ENCODE assay signal across 26 cellular contexts in the genomic region with DNA sequence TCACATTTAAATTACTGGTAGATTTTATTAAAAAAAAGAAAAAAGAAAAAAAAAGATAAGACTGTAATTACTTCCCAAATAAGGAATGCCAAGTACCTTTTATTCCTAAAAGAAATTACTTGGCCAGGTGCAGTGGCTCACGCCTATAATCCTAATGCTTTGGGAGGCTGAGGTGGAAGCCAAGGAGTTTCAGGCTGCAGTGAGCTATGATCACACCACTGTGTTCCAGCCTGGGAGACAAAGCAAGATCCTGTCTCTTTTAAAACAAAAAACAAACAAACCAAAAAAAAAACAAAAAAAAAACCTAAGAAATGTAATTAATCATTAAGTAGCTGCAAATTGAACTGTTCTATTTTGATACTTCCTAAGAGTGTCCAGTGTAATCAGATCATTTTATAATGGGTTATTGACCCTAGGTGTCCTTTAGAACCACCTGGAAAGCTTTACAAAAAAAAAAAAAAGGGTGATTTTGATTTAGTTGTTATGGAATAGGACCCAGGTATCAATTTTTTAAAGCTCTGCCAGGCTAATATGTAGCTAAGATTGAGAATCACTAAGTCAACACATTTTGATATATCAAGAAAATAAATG.
"Had no signal": no experiment of that assay in that cellular context is flagged by ENCODE, and none has a peak within 500 bp of the region (broad histone marks: within the 10 kb centered on the region; RNA-seq: fewer than 3 reads in every experiment).

No MANE protein-coding gene starts in this region.

- H3K27me3 Mint-ChIP-seq: activated CD8-positive, alpha-beta memory T cell treated with anti-CD3 and anti-CD28 coated beads, Interleukin-2, amount 10 ng/mL, durations not matched to agents 7 days and 5 days; activated naive CD4-positive, alpha-beta T cell treated with anti-CD3 and anti-CD28 coated beads, Interleukin-2, amount 50 U/mL, for 24 hours; activated naive CD8-positive, alpha-beta T cell treated with anti-CD3 and anti-CD28 coated beads, Interleukin-2, amount 50 U/mL, for 24 hours; effector memory CD8-positive, alpha-beta T cell; naive thymus-derived CD8-positive, alpha-beta T cell; T-helper 17 cell had no signal

- H3K9me3 Mint-ChIP-seq: activated naive CD4-positive, alpha-beta T cell treated with anti-CD3 and anti-CD28 coated beads, Interleukin-2, amount 50 U/mL, for 24 hours; activated naive CD8-positive, alpha-beta T cell treated with anti-CD3 and anti-CD28 coated beads, Interleukin-2, amount 50 U/mL, for 24 hours; activated T-helper 2 cell treated with anti-CD3 and anti-CD28 coated beads, Interferon-gamma antibody, Interleukin-2, Interleukin-4, amounts not matched to agents 10 μg/mL and 5 μg/mL and 100 μg/mL, durations not matched to agents 14 hours and 24 hours and 36 hours; effector memory CD8-positive, alpha-beta T cell; immature natural killer cell; mesothelial cell of epicardium; naive thymus-derived CD8-positive, alpha-beta T cell; neural progenitor cell; WTC11 had no signal

- H3K9ac ChIP-seq: neural progenitor cell had no signal

- H3K4me3 ChIP-seq: gastroesophageal sphincter, neural progenitor cell, right atrium auricular region, tibial nerve had no signal

- H3K27me3 ChIP-seq: gastroesophageal sphincter, neural progenitor cell, right atrium auricular region, tibial nerve had no signal

- H3K4me1 Mint-ChIP-seq: neural progenitor cell, T-helper 17 cell, WTC11 had no signal

- H3K27ac ChIP-seq: neural progenitor cell, right atrium auricular region, tibial nerve had no signal

- H3K4me3 Mint-ChIP-seq: activated CD8-positive, alpha-beta memory T cell treated with anti-CD3 and anti-CD28 coated beads, Interleukin-2, amount 10 ng/mL, durations not matched to agents 7 days and 5 days; activated CD8-positive, alpha-beta T cell treated with anti-CD3 and anti-CD28 coated beads, Interleukin-2, amount 10 ng/mL, durations not matched to agents 7 days and 5 days; activated naive CD4-positive, alpha-beta T cell treated with anti-CD3 and anti-CD28 coated beads, Interleukin-2, amount 50 U/mL, for 24 hours; activated naive CD8-positive, alpha-beta T cell treated with anti-CD3 and anti-CD28 coated beads, Interleukin-2, amount 50 U/mL, for 24 hours; effector memory CD8-positive, alpha-beta T cell; immature natural killer cell; mesothelial cell of epicardium; naive thymus-derived CD8-positive, alpha-beta T cell; neural progenitor cell; T-helper 17 cell; WTC11 had no signal

- H3K27ac Mint-ChIP-seq: activated CD8-positive, alpha-beta memory T cell treated with anti-CD3 and anti-CD28 coated beads, Interleukin-2, amount 10 ng/mL, durations not matched to agents 7 days and 5 days; activated CD8-positive, alpha-beta T cell treated with anti-CD3 and anti-CD28 coated beads, Interleukin-2, amount 10 ng/mL, durations not matched to agents 7 days and 5 days; activated naive CD8-positive, alpha-beta T cell treated with anti-CD3 and anti-CD28 coated beads, Interleukin-2, amount 50 U/mL, for 24 hours; activated T-helper 2 cell treated with anti-CD3 and anti-CD28 coated beads, Interferon-gamma antibody, Interleukin-2, Interleukin-4, amounts not matched to agents 10 μg/mL and 5 μg/mL and 100 μg/mL, durations not matched to agents 14 hours and 24 hours and 36 hours; immature natural killer cell; mesothelial cell of epicardium; neural progenitor cell; T-helper 17 cell; WTC11 had no signal

- H3K4me2 ChIP-seq: neural progenitor cell had no signal

- H3K4me1 ChIP-seq: neural progenitor cell had no signal

- DNase-seq: activated CD4-positive, alpha-beta T cell treated with anti-CD3 and anti-CD28 coated beads for 1 hour; activated CD8-positive, alpha-beta memory T cell treated with anti-CD3 and anti-CD28 coated beads, Interleukin-2, amount 10 ng/mL, durations not matched to agents 7 days and 5 days; activated CD8-positive, alpha-beta T cell treated with anti-CD3 and anti-CD28 coated beads, Interleukin-2, amount 10 ng/mL, durations not matched to agents 7 days and 5 days; activated naive CD8-positive, alpha-beta T cell treated with anti-CD3 and anti-CD28 coated beads, Interleukin-2, amount 50 U/mL, for 24 hours; activated T-cell treated with anti-CD3 and anti-CD28 coated beads, Interleukin-2, amount 50 U/mL, for 48 hours; amygdala; cortex of kidney; effector memory CD8-positive, alpha-beta T cell; head of caudate nucleus; hypothalamus; immature natural killer cell; naive thymus-derived CD8-positive, alpha-beta T cell; occipital lobe; stimulated activated CD4-positive, alpha-beta T cell treated with anti-CD3 and anti-CD28 coated beads, Interleukin-15, amount 100 ng/mL, for 24 hours; stimulated activated CD4-positive, alpha-beta T cell treated with anti-CD3 and anti-CD28 coated beads, Interleukin-2, amount 100 ng/mL, for 24 hours; stimulated activated naive CD4-positive, alpha-beta T cell; T-helper 17 cell; T1000 had no signal

- ATAC-seq: activated CD8-positive, alpha-beta memory T cell treated with anti-CD3 and anti-CD28 coated beads, Interleukin-2, amount 10 ng/mL, durations not matched to agents 7 days and 5 days; activated CD8-positive, alpha-beta T cell treated with anti-CD3 and anti-CD28 coated beads, Interleukin-2, amount 10 ng/mL, durations not matched to agents 7 days and 5 days; activated naive CD8-positive, alpha-beta T cell treated with anti-CD3 and anti-CD28 coated beads, Interleukin-2, amount 50 U/mL, for 24 hours; effector memory CD8-positive, alpha-beta T cell; gastroesophageal sphincter; naive thymus-derived CD8-positive, alpha-beta T cell; T-helper 17 cell; WTC11 had no signal

- H3K9me3 ChIP-seq: gastroesophageal sphincter, right atrium auricular region, tibial nerve had no signal

- H2AFZ ChIP-seq: neural progenitor cell had no signal
